15 cellular contexts compared by ENCODE assay signal in genomic region chr16:77993586-77993985, GRCh38. TPM values are rescaled to one million over a fixed set of nuclear protein-coding genes. Genes with fewer than 3 reads are reported as not detected.
DNase-seq lines count a peak whose midpoint lies in the region; ATAC-seq and TF ChIP-seq lines count a peak whose summit lies in the region.
"Had no signal": no experiment of that assay in that cellular context is flagged by ENCODE, and none has a peak within 500 bp of the region (broad histone marks: within the 10 kb centered on the region; RNA-seq: fewer than 3 reads in every experiment).

No MANE protein-coding gene starts in this region.

- peak overlapping the region; percentile 75 for H3K27ac Mint-ChIP-seq in type B pancreatic cell
- H3K27ac Mint-ChIP-seq in activated CD4-positive, alpha-beta T cell treated with anti-CD3 and anti-CD28 coated beads, Interleukin-2, amount 10 ng/mL, durations not matched to agents 7 days and 5 days, result no peak overlapping the region
- H3K27ac Mint-ChIP-seq: nephron had no signal

- CTCF ChIA-PET in activated CD4-positive, alpha-beta T cell treated with anti-CD3 and anti-CD28 coated beads, Interleukin-2, amount 10 ng/mL, durations not matched to agents 7 days and 5 days (lab: Charles Lee), result no interaction called here
- CTCF ChIA-PET in RWPE1 (lab: Yijun Ruan, JAX), result interaction anchor here (0.6 kb wide), 1 partner anchor 312 kb away, joined by 4 read pairs; no protein-coding TSS in a partner anchor

- H3K27me3 Mint-ChIP-seq in type B pancreatic cell, result no peaks in the 10 kb centered on the region
- H3K27me3 Mint-ChIP-seq in activated CD4-positive, alpha-beta T cell treated with anti-CD3 and anti-CD28 coated beads, Interleukin-2, amount 10 ng/mL, durations not matched to agents 7 days and 5 days, result peaks cover 14% of the 10 kb centered on the region

- H3K27me3 ChIP-seq in left lung, result no peaks in the 10 kb centered on the region

- DNase-seq in DMS 273 (lab: John Stamatoyannopoulos, UW; ENCODE audit: unreplicated experiment) (peak; percentile 42), DMS 273 treated with DMSO at 0.1 percent for 48 hours (lab: John Stamatoyannopoulos, UW) (no peak), coronary artery (ENCODE audit: low spot score) (no peak), left lung (no peak), type B pancreatic cell (ENCODE audit: extremely low spot score, unreplicated experiment) (no peak), RWPE1 (ENCODE audit: low spot score) (no peak)
- no peak for DNase-seq in activated CD4-positive, alpha-beta T cell treated with anti-CD3 and anti-CD28 coated beads, Interleukin-2, amount 10 ng/mL, durations not matched to agents 7 days and 5 days
- DNase-seq: activated naive CD4-positive, alpha-beta T cell; Caco-2; NCI-H187 treated with DMSO at 0.1 percent for 48 hours; NCI-H526 treated with DMSO at 0.1 percent for 48 hours; T-helper 9 cell had no signal

- H3K36me3 Mint-ChIP-seq in type B pancreatic cell, result no peaks in the 10 kb centered on the region
- no peaks in the 10 kb centered on the region for H3K36me3 Mint-ChIP-seq in activated CD4-positive, alpha-beta T cell treated with anti-CD3 and anti-CD28 coated beads, Interleukin-2, amount 10 ng/mL, durations not matched to agents 7 days and 5 days (ENCODE audit: low read depth)

- intact Hi-C loops in left lung (cut with DNase I), result no loop called here

- H3K9me3 ChIP-seq in left lung, result peaks cover 0 to 22% of the 10 kb centered on the region in 2 donors

- peak; percentile 33 for ATAC-seq in left lung
- no peak for ATAC-seq in HG02763 (IDR thresholded peaks at IDR 0.05; ENCODE audit: unreplicated experiment)

- peak overlapping the region; percentile 69 to 87 for H3K27ac ChIP-seq in coronary artery
- H3K27ac ChIP-seq in left lung, result peak overlapping the region in 1 of 2 donors; percentile 67
- H3K27ac ChIP-seq in RWPE1, result no peak overlapping the region
- H3K27ac ChIP-seq: 22Rv1 had no signal

- H3K4me3 Mint-ChIP-seq in type B pancreatic cell, result peak overlapping the region; percentile 35
- no peak overlapping the region for H3K4me3 Mint-ChIP-seq in activated CD4-positive, alpha-beta T cell treated with anti-CD3 and anti-CD28 coated beads, Interleukin-2, amount 10 ng/mL, durations not matched to agents 7 days and 5 days
- H3K4me3 Mint-ChIP-seq: nephron had no signal

- H3K4me1 ChIP-seq in left lung, result no peaks in the 10 kb centered on the region
- H3K4me1 ChIP-seq: Caco-2 had no signal

- POLR2A ChIA-PET in activated CD4-positive, alpha-beta T cell treated with anti-CD3 and anti-CD28 coated beads, Interleukin-2, amount 10 ng/mL, durations not matched to agents 7 days and 5 days (lab: Charles Lee), result no interaction called here
- POLR2A ChIA-PET in RWPE1 (lab: Yijun Ruan, JAX; ENCODE audit: low non-redundant PET), result no interaction called here

- H3K9me3 Mint-ChIP-seq in type B pancreatic cell, result peaks cover 4% of the 10 kb centered on the region
- H3K9me3 Mint-ChIP-seq in activated CD4-positive, alpha-beta T cell treated with anti-CD3 and anti-CD28 coated beads, Interleukin-2, amount 10 ng/mL, durations not matched to agents 7 days and 5 days, result peaks cover 15% of the 10 kb centered on the region

- peaks cover 19% of the 10 kb centered on the region for H3K4me1 Mint-ChIP-seq in type B pancreatic cell (ENCODE audit: unreplicated experiment)
- no peaks in the 10 kb centered on the region for H3K4me1 Mint-ChIP-seq in activated CD4-positive, alpha-beta T cell treated with anti-CD3 and anti-CD28 coated beads, Interleukin-2, amount 10 ng/mL, durations not matched to agents 7 days and 5 days
- H3K4me1 Mint-ChIP-seq: nephron had no signal

- TF ChIP-seq CTCF in coronary artery (IDR thresholded peaks at IDR 0.05) (no peak), left lung (IDR thresholded peaks at IDR 0.05) (no peak), type B pancreatic cell (conservative IDR thresholded peaks at IDR 0.05) (no peak), RWPE1 (conservative IDR thresholded peaks at IDR 0.05; ENCODE audit: low read depth) (no peak)

- peak overlapping the region; percentile 47 for H3K4me3 ChIP-seq in coronary artery
- no peak overlapping the region for H3K4me3 ChIP-seq in left lung

- no peaks in the 10 kb centered on the region for H3K36me3 ChIP-seq in left lung

RNA-seq across cellular contexts. Expression of gene CLEC3A, which starts 28.8 kb away (rescaled TPM):
- not detected for total RNA-seq in left lung
- total RNA-seq in type B pancreatic cell (ENCODE audit: low replicate concordance), result not detected in 2 replicates
- not detected for total RNA-seq in activated CD4-positive, alpha-beta T cell treated with anti-CD3 and anti-CD28 coated beads, Interleukin-2, amount 10 ng/mL, durations not matched to agents 7 days and 5 days
